In genomic region chrX:123990169-123990568, GRCh38 we compare ENCODE assay signal across 20 cellular contexts. TPM values are rescaled to one million over a fixed set of nuclear protein-coding genes. Genes with fewer than 3 reads are reported as not detected.
DNase-seq lines count a peak whose midpoint lies in the region; ATAC-seq, FAIRE-seq and TF ChIP-seq lines count a peak whose summit lies in the region.
"Had no signal": no experiment of that assay in that cellular context is flagged by ENCODE, and none has a peak within 500 bp of the region (broad histone marks: within the 10 kb centered on the region; RNA-seq: fewer than 3 reads in every experiment).

No MANE protein-coding gene starts in this region.

- CTCF ChIA-PET in CD4-positive, alpha-beta memory T cell (lab: Charles Lee; ENCODE audit: partially characterized antibody) = no interaction called here
- CTCF ChIA-PET in GM12878 (lab: Yijun Ruan, JAX) = no interaction called here
- CTCF ChIA-PET in PC-9 (lab: Charles Lee) = no interaction called here

- H3K9me3 Mint-ChIP-seq in CD4-positive, alpha-beta memory T cell = peaks cover 0 to 2% (median 0%) of the 10 kb centered on the region in 8 donors
- H3K9me3 Mint-ChIP-seq: activated naive CD4-positive, alpha-beta T cell treated with anti-CD3 and anti-CD28 coated beads, Interleukin-2, amount 50 U/mL, for 72 hours had no signal

- H2AFZ ChIP-seq in GM12878 (ENCODE audit: control insufficient read depth, low read depth, low read length) (no peak overlapping the region), smooth muscle cell (ENCODE audit: low read depth) (no peak overlapping the region), PC-9 (no peak overlapping the region)

- in situ Hi-C loops in GM12878 (cut with MboI) (no loop called here), gastrocnemius medialis (cut with MboI; ENCODE audit: low sequenced_read_pairs in 4 of 4) (no loop called here)

- BruUV-seq in GM12878 (replicated peaks; lab: Mats Ljungman, UMichigan) = no TSS peak
- no TSS peak for BruUV-seq in PC-9 (replicated peaks; lab: Mats Ljungman, UMichigan)

- SMC1A ChIA-PET in GM12878 (lab: Charles Lee; ENCODE audit: uncharacterized antibody, unreplicated experiment) = interaction anchor here (0.9 to 1.2 kb wide), 2 partner anchors 26 to 28 kb away, joined by 3 read pairs; no protein-coding TSS in a partner anchor

- H3F3A ChIP-seq in smooth muscle cell (ENCODE audit: low read depth) = peaks cover 5% of the 10 kb centered on the region
- H3F3A ChIP-seq in PC-9 (ENCODE audit: insufficient read depth, low read depth) = peaks cover 6% of the 10 kb centered on the region; the same call in 1 of the 2 replicates

- no peaks in the 10 kb centered on the region for H3K27me3 Mint-ChIP-seq in CD4-positive, alpha-beta memory T cell

- H3K4me2 ChIP-seq in GM12878 (ENCODE audit: control insufficient read depth, insufficient read depth) (peak overlapping the region; percentile 59), smooth muscle cell (no peak overlapping the region), PC-9 (no peak overlapping the region)

- POLR2A ChIA-PET in CD4-positive, alpha-beta memory T cell (lab: Charles Lee; ENCODE audit: partially characterized antibody) = interaction anchor here (1.2 kb wide), 1 partner anchor 11 kb away, joined by 3 read pairs; no protein-coding TSS in a partner anchor
- POLR2A ChIA-PET in GM12878 (lab: Charles Lee) = no interaction called here
- POLR2A ChIA-PET in PC-9 (lab: Charles Lee; ENCODE audit: unreplicated experiment) = no interaction called here

- H3K27me3 ChIP-seq in CD4-positive, alpha-beta memory T cell (ENCODE audit: insufficient read depth, low read length) = no peaks in the 10 kb centered on the region
- no peaks in the 10 kb centered on the region for H3K27me3 ChIP-seq in GM12878 (replicated peaks in 1 of 2; ENCODE audit: control insufficient read depth in 2 of 2, insufficient read depth in 2 of 2, low read length in 1 of 2)
- no peaks in the 10 kb centered on the region for H3K27me3 ChIP-seq in gastrocnemius medialis
- no peaks in the 10 kb centered on the region for H3K27me3 ChIP-seq in smooth muscle cell (ENCODE audit: low read depth)
- H3K27me3 ChIP-seq in PC-9 (ENCODE audit: insufficient read depth, low read depth) = no peaks in the 10 kb centered on the region
- H3K27me3 ChIP-seq: brain microvascular endothelial cell, gastroesophageal sphincter, thyroid gland had no signal

- TF ChIP-seq POLR2A in GM12878 (IDR thresholded peaks at IDR 0.05; ENCODE audit: low read depth, low read length) (no peak), gastrocnemius medialis (IDR thresholded peaks at IDR 0.05) (no peak)

- peaks cover 3 to 18% of the 10 kb centered on the region in 2 donors for H3K36me3 Mint-ChIP-seq in CD4-positive, alpha-beta memory T cell
- H3K36me3 Mint-ChIP-seq: activated naive CD4-positive, alpha-beta T cell treated with anti-CD3 and anti-CD28 coated beads, Interleukin-2, amount 50 U/mL, for 72 hours had no signal

- H3K4me1 Mint-ChIP-seq in CD4-positive, alpha-beta memory T cell = peaks cover 28 to 71% (median 52%) of the 10 kb centered on the region in 4 donors

- intact Hi-C loops in CD4-positive, alpha-beta memory T cell (cut with micrococcal nuclease) = no loop called here
- intact Hi-C loops in GM12878 (cut with micrococcal nuclease; ENCODE audit: unreplicated experiment) = no loop called here
- intact Hi-C loops in gastrocnemius medialis (cut with DNase I; ENCODE audit: low total_unique reads) = no loop called here
- intact Hi-C loops in PC-9 (cut with micrococcal nuclease; ENCODE audit: unreplicated experiment) = no loop called here

- peak overlapping the region; percentile 9 for H3K27ac ChIP-seq in CD4-positive, alpha-beta memory T cell (ENCODE audit: low read depth, low read length)
- H3K27ac ChIP-seq in GM12878 (ENCODE audit: control insufficient read depth, insufficient read depth) = no peak overlapping the region; the same call in 1 of the 2 replicates
- peak overlapping the region in 1 of 4 donors; percentile 42 for H3K27ac ChIP-seq in gastrocnemius medialis
- H3K27ac ChIP-seq in smooth muscle cell (ENCODE audit: low read depth) = no peak overlapping the region
- no peak overlapping the region for H3K27ac ChIP-seq in PC-9
- H3K27ac ChIP-seq: brain microvascular endothelial cell, epithelial cell of prostate, gastroesophageal sphincter, thyroid gland had no signal

- H3K36me3 ChIP-seq in CD4-positive, alpha-beta memory T cell (ENCODE audit: insufficient read depth, low read length) = no peaks in the 10 kb centered on the region
- H3K36me3 ChIP-seq in GM12878 (ENCODE audit: control insufficient read depth in 2 of 2, insufficient read depth in 2 of 2, low read length in 1 of 2) (no peaks in the 10 kb centered on the region; a peak in 1 of 4 replicates), gastrocnemius medialis (no peaks in the 10 kb centered on the region), smooth muscle cell (ENCODE audit: low read depth) (no peaks in the 10 kb centered on the region), PC-9 (ENCODE audit: low read depth) (peaks cover 4% of the 10 kb centered on the region; the same call in 1 of the 2 replicates)
- H3K36me3 ChIP-seq: brain microvascular endothelial cell, gastroesophageal sphincter, thyroid gland had no signal

- no peaks in the 10 kb centered on the region for H3K9me3 ChIP-seq in CD4-positive, alpha-beta memory T cell (ENCODE audit: control insufficient read depth in 1 of 2, low read length in 2 of 2)
- H3K9me3 ChIP-seq in GM12878 (replicated peaks; ENCODE audit: control insufficient read depth, insufficient read depth, low read length) (no peaks in the 10 kb centered on the region; the same call in 2 of the 3 replicates), gastrocnemius medialis (no peaks in the 10 kb centered on the region), smooth muscle cell (replicated peaks; ENCODE audit: low read depth) (no peaks in the 10 kb centered on the region), PC-9 (ENCODE audit: insufficient read depth, low read depth) (no peaks in the 10 kb centered on the region)
- H3K9me3 ChIP-seq: gastroesophageal sphincter, thyroid gland had no signal

- DNase-seq in CD4-positive, alpha-beta memory T cell = no peak
- DNase-seq in GM12878 (ENCODE audit: low read depth, low spot score) (no peak), gastrocnemius medialis (no peak), smooth muscle cell (lab: John Stamatoyannopoulos, UW; ENCODE audit: unreplicated experiment) (no peak), PC-9 (no peak)
- DNase-seq: dermis blood vessel endothelial cell, GDM1, NCI-H1048, NCI-H2081 treated with DMSO at 0.1 percent for 48 hours, NCI-H510A treated with DMSO at 0.1 percent for 48 hours, Right ventricle myocardium superior, thyroid gland had no signal

- peak overlapping the region; percentile 37 to 82 (median 64) for H3K4me3 Mint-ChIP-seq in CD4-positive, alpha-beta memory T cell

- WGBS in GM12878 (ENCODE audit: insufficient coverage, insufficient replicate concordance, low lambda C conversion rate, missing lambda C conversion rate) = 25% methylated on average over 2 of the region's 2 CpGs
- 94% methylated on average over 2 of the region's 2 CpGs for WGBS in smooth muscle cell (ENCODE audit: low lambda C conversion rate)

- H3K9me2 ChIP-seq in PC-9 (ENCODE audit: insufficient read depth) = no peaks in the 10 kb centered on the region

- no peak for FAIRE-seq in GM12878 (lab: Jason Lieb, UNC)
- FAIRE-seq: K562 had no signal

- no peaks in the 10 kb centered on the region; the same call in 1 of the 2 replicates for H4K20me1 ChIP-seq in GM12878 (ENCODE audit: control insufficient read depth, insufficient read depth)
- peaks cover 79% of the 10 kb centered on the region for H4K20me1 ChIP-seq in smooth muscle cell (ENCODE audit: low read depth)
- H4K20me1 ChIP-seq in PC-9 (ENCODE audit: insufficient read depth) = peaks cover 64% of the 10 kb centered on the region

- RAD21 ChIA-PET in GM12878 (lab: Charles Lee; ENCODE audit: unreplicated experiment) = no interaction called here

- ATAC-seq in GM18867 (IDR thresholded peaks at IDR 0.05; ENCODE audit: unreplicated experiment) (peak; percentile 49), HG03378 (IDR thresholded peaks at IDR 0.05; ENCODE audit: unreplicated experiment) (peak; percentile 41), GM12878 (peak; percentile 40), HG03354 (IDR thresholded peaks at IDR 0.05; ENCODE audit: poor library complexity, severe bottlenecking, unreplicated experiment) (no peak), gastrocnemius medialis (no peak)
- ATAC-seq: gastroesophageal sphincter had no signal

- TF ChIP-seq EP300 in GM12878 (IDR thresholded peaks at IDR 0.05; ENCODE audit: borderline replicate concordance in 1 of 2, control insufficient read depth in 1 of 2, low read depth in 2 of 2, low read length in 2 of 2) = no peak

- no peak for TF ChIP-seq RAD21 in GM12878 (IDR thresholded peaks at IDR 0.05; ENCODE audit: insufficient read depth, low read depth, low read length)

- H3K79me2 ChIP-seq in GM12878 (ENCODE audit: control insufficient read depth, insufficient read depth, low read length) = peaks cover 73% of the 10 kb centered on the region
- peaks cover 99% of the 10 kb centered on the region for H3K79me2 ChIP-seq in smooth muscle cell (ENCODE audit: low read depth)
- peaks cover 96% of the 10 kb centered on the region for H3K79me2 ChIP-seq in PC-9 (ENCODE audit: low read depth)

- H3K9ac ChIP-seq in GM12878 (ENCODE audit: control insufficient read depth, insufficient read depth, low read length) = no peak overlapping the region
- H3K9ac ChIP-seq in smooth muscle cell (ENCODE audit: low read depth) = no peak overlapping the region

- H3K4me3 ChIP-seq in CD4-positive, alpha-beta memory T cell (ENCODE audit: low read length in 2 of 2) = no peak overlapping the region
- peak overlapping the region; percentile 50; the same call in 1 of the 2 replicates for H3K4me3 ChIP-seq in GM12878
- no peak overlapping the region for H3K4me3 ChIP-seq in gastrocnemius medialis
- H3K4me3 ChIP-seq in smooth muscle cell = no peak overlapping the region
- H3K4me3 ChIP-seq in PC-9 = no peak overlapping the region
- H3K4me3 ChIP-seq: gastroesophageal sphincter, K562, thyroid gland had no signal

- TF ChIP-seq CTCF in GM12878 (IDR thresholded peaks at IDR 0.05 in 2 of 3, conservative IDR thresholded peaks at IDR 0.05 in 1 of 3; ENCODE audit: control insufficient read depth in 2 of 3, extremely low read depth in 1 of 3, insufficient read depth in 1 of 3, low read depth in 3 of 3, low read length in 3 of 3) (no peak), gastrocnemius medialis (IDR thresholded peaks at IDR 0.05 in 4 of 5, conservative IDR thresholded peaks at IDR 0.05 in 1 of 5) (no peak), smooth muscle cell (IDR thresholded peaks at IDR 0.05; ENCODE audit: borderline replicate concordance, insufficient read depth, poor library complexity, severe bottlenecking) (no peak), PC-9 (conservative IDR thresholded peaks at IDR 0.05) (no peak)

- H3K27ac Mint-ChIP-seq in CD4-positive, alpha-beta memory T cell = peak overlapping the region in 6 of 7 donors; percentile 20 to 84 (median 52)

- peaks cover 45% of the 10 kb centered on the region for H3K4me1 ChIP-seq in CD4-positive, alpha-beta memory T cell (ENCODE audit: insufficient read depth, low read length)
- H3K4me1 ChIP-seq in GM12878 (ENCODE audit: control insufficient read depth, insufficient read depth, low read length) (no peaks in the 10 kb centered on the region), gastrocnemius medialis (peaks cover 21 to 22% of the 10 kb centered on the region in 2 donors), smooth muscle cell (ENCODE audit: low read depth) (peaks cover 4% of the 10 kb centered on the region), PC-9 (replicated peaks; ENCODE audit: insufficient read depth) (peaks cover 11% of the 10 kb centered on the region)
- H3K4me1 ChIP-seq: thyroid gland had no signal

RNA-seq across cellular contexts. Expression of gene STAG2, which starts 28.7 kb away (rescaled TPM):
- 100 to 1,000 TPM; 117 to 124 TPM for total RNA-seq in CD4-positive, alpha-beta memory T cell
- polyA plus RNA-seq in CD4-positive, alpha-beta memory T cell = 10 to 100 TPM; 47.8 to 57.4 TPM
- total RNA-seq in GM12878 (2013; cell fraction: nucleolus; rRNA removed) = 144 and 145 TPM in 2 replicates
- total RNA-seq in GM12878 (2014; rRNA removed) = 50.7 and 64.2 TPM in 2 replicates
- 84.2 and 85.4 TPM in 2 replicates for total RNA-seq in GM12878 (2014; rRNA removed; fragmentation: Illumina TruSeq; extraction: Trizol)
- 61.4 and 64.2 TPM in 2 replicates for total RNA-seq in GM12878 (2021)
- 20.1 TPM for polyA plus RNA-seq in GM12878 (2011; ENCODE audit: low read depth)
- 72.3 and 119 TPM in 2 replicates for polyA plus RNA-seq in GM12878 (2011; rRNA removed)
- 21.7 and 28.5 TPM in 2 replicates for polyA plus RNA-seq in GM12878 (2011; cell fraction: cytosol; rRNA removed)
- polyA plus RNA-seq in GM12878 (2011; cell fraction: nucleus; rRNA removed) = 31.0 and 38.0 TPM in 2 replicates
- polyA plus RNA-seq in GM12878 (2012) = 32.3 and 40.4 TPM in 2 replicates
- 63.8 and 78.2 TPM in 2 replicates for polyA plus RNA-seq in GM12878 (2014; fragmentation: Illumina TruSeq; extraction: Trizol)
- 10 to 100 TPM; 26.9 to 27.8 TPM for polyA plus RNA-seq in GM12878 (2014; fragmentation: Nextera tagmentation; extraction: Ambion mirVana)
- 25.7 and 30.8 TPM in 2 replicates for polyA plus RNA-seq in GM12878 (2014; rRNA removed)
- 10 to 100 TPM; 40.7 to 42.7 TPM for polyA plus RNA-seq in GM12878 (2016; fragmentation: Nextera tagmentation; extraction: Ambion mirVana)
- polyA minus RNA-seq in GM12878 (2011; rRNA and poly(A)+ RNA removed) = 75.2 and 145 TPM in 2 replicates
- polyA minus RNA-seq in GM12878 (2011; cell fraction: cytosol; rRNA and poly(A)+ RNA removed) = 42.8 and 55.6 TPM in 2 replicates
- 31.2 and 38.6 TPM in 2 replicates for polyA minus RNA-seq in GM12878 (2011; cell fraction: nucleus; rRNA and poly(A)+ RNA removed)
- total RNA-seq in gastrocnemius medialis = 10 to 100 TPM; 39.3 to 65.6 (median 55.5) TPM
- total RNA-seq in smooth muscle cell = 62.4 and 68.7 TPM in 2 replicates
- polyA plus RNA-seq in smooth muscle cell = 14.3 and 14.5 TPM in 2 replicates
- 102 and 108 TPM in 2 replicates for total RNA-seq in PC-9 (2021)

Comparison
In these comparisons a context has a peak if more than half of its experiments do, and no peak if none do; other contexts are left out.
1. ATAC-seq: peak in GM18867 (single experiment), HG03378 (single experiment) and GM12878 (single experiment); none in HG03354 (single experiment) and gastrocnemius medialis (0 of 2).